In the genomic region with DNA sequence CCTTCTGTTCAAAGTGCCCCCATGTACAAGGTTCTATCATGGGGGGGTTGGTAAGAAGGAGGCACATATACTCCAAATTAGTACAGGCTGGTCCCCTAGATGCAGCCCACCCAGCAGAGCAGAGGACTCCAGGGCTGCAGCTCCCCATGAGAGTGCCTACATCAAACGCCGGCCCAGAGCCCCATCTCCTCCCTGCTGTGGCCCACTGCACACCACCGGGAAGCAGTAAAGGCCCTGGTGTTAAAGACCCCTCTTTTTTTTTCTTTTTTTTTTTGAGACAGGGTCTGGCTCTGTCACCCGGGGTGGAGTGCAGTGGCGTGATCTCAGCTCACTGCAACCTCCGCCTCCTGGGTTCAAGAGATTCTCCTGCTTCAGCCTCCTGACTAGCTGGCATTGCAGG, we compare ENCODE assay signal across 26 cellular contexts.
"Had no signal": no experiment of that assay in that cellular context is flagged by ENCODE, and none has a peak within 500 bp of the region (broad histone marks: within the 10 kb centered on the region; RNA-seq: fewer than 3 reads in every experiment).

No MANE protein-coding gene starts in this region.

- H3K27me3 ChIP-seq: body of pancreas, dorsolateral prefrontal cortex had no signal

- DNase-seq: activated CD4-positive, alpha-beta memory T cell treated with anti-CD3 and anti-CD28 coated beads, Interleukin-2, amount 10 ng/mL, durations not matched to agents 7 days and 5 days; activated CD4-positive, alpha-beta T cell treated with anti-CD3 and anti-CD28 coated beads for 1 hour; activated CD4-positive, alpha-beta T cell treated with anti-CD3 and anti-CD28 coated beads for 4 hours; activated CD4-positive, alpha-beta T cell treated with anti-CD3 and anti-CD28 coated beads, Interleukin-2, amount 10 ng/mL, durations not matched to agents 7 days and 5 days; activated CD4-positive, alpha-beta T cell treated with anti-CD3 and anti-CD28 coated beads, Interleukin-2, amount 50 U/mL, for 4 hours; activated CD8-positive, alpha-beta memory T cell treated with anti-CD3 and anti-CD28 coated beads, Interleukin-2, amount 50 U/mL, for 48 hours; activated effector memory CD4-positive, alpha-beta T cell treated with Interleukin-2 at 50 U/mL for 16 hours; activated gamma-delta T cell treated with Interleukin-2 at 50 U/mL for 16 hours; activated naive CD4-positive, alpha-beta T cell treated with anti-CD3 and anti-CD28 coated beads, Interleukin-2, amount 50 U/mL, for 16 hours; activated naive CD4-positive, alpha-beta T cell treated with Interleukin-2 at 50 U/mL for 16 hours; activated T-cell treated with anti-CD3 and anti-CD28 coated beads for 4 hours; activated T-cell treated with anti-CD3 and anti-CD28 coated beads, Interleukin-2, amount 50 U/mL, for 24 hours; activated T-cell treated with anti-CD3 and anti-CD28 coated beads, Interleukin-2, amount 50 U/mL, for 72 hours; amniotic stem cell; body of pancreas; central memory CD4-positive, alpha-beta T cell; cerebellar nuclear complex; effector memory CD4-positive, alpha-beta T cell; endodermal cell; foreskin fibroblast; head of caudate nucleus; T-helper 2 cell had no signal

- ATAC-seq: activated T-cell treated with anti-CD3 and anti-CD28 coated beads, Interleukin-2, amount 50 U/mL, for 72 hours; activated T-helper 17 cell treated with anti-CD3 and anti-CD28 coated beads, Interleukin-2, amount 50 U/mL, for 72 hours; body of pancreas; esophagus mucosa had no signal

- H3K9me3 ChIP-seq: body of pancreas had no signal

- H3K27ac ChIP-seq: body of pancreas, coronary artery, dorsolateral prefrontal cortex had no signal

- H3K4me3 ChIP-seq: body of pancreas, coronary artery, dorsolateral prefrontal cortex had no signal
